Comparison of ENCODE assay signal across 1 cellular context in the genomic region with DNA sequence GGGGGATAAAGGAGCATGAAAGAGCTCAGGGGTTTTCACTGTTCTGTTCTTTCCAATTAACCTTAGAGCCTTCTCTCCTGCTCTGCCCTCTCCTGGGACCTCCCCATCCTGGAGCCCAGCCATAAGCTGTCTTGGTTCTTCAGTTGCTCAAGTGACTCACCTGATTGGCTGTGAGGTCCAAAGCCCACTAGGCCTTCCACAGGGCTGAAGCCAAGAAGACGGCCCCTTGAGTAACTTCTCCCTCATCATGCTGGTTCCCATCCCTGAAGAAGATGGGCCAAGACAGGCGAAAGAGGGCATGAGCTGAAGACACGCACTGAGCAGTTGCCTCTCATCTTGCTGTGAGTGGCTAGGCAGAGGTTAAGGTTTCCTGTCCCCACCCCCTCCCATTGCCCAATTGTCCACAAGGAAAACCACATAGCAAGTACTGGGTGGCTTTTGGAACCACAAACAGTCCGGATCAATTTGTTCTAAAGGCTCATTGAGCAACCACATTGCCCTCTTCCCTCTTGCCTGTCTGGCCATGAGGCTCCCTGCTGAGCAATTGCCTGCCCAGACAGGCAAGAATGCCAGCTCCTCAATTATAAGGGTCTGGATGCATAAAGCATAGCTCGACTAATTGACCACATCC.
A peak's percentile ranks its signal among the peaks of the same experiment; 100 is the strongest.
TF ChIP-seq lines count a peak whose summit lies in the region.

No MANE protein-coding gene starts in this region.

TF ChIP-seq in HepG2, 621 proteins besides CTCF, POLR2A, EP300 and RAD21 (continued from another document and continues in another):
- peak; percentile 85; the same call in 1 of the 2 replicates for TF ChIP-seq ZNF512B (CRISPR knock-in tag; IDR thresholded peaks at IDR 0.05; ENCODE audit: borderline replicate concordance)
- no peak for TF ChIP-seq CAMTA2 (CRISPR knock-in tag; IDR thresholded peaks at IDR 0.05; ENCODE audit: borderline replicate concordance)
- peak; percentile 76 for TF ChIP-seq BORCS8-MEF2B (CRISPR knock-in tag; IDR thresholded peaks at IDR 0.05)
- TF ChIP-seq ZNF558 (CRISPR knock-in tag; IDR thresholded peaks at IDR 0.05; ENCODE audit: borderline replicate concordance): no peak
- TF ChIP-seq FOSL2 (CRISPR knock-in tag; IDR thresholded peaks at IDR 0.05): peak; percentile 82
- TF ChIP-seq ZNF644 (CRISPR knock-in tag; IDR thresholded peaks at IDR 0.05; ENCODE audit: low read depth): peak; percentile 85
- no peak for TF ChIP-seq ZNF232 (CRISPR knock-in tag; IDR thresholded peaks at IDR 0.05; ENCODE audit: borderline replicate concordance)
- TF ChIP-seq, protein P1, sequence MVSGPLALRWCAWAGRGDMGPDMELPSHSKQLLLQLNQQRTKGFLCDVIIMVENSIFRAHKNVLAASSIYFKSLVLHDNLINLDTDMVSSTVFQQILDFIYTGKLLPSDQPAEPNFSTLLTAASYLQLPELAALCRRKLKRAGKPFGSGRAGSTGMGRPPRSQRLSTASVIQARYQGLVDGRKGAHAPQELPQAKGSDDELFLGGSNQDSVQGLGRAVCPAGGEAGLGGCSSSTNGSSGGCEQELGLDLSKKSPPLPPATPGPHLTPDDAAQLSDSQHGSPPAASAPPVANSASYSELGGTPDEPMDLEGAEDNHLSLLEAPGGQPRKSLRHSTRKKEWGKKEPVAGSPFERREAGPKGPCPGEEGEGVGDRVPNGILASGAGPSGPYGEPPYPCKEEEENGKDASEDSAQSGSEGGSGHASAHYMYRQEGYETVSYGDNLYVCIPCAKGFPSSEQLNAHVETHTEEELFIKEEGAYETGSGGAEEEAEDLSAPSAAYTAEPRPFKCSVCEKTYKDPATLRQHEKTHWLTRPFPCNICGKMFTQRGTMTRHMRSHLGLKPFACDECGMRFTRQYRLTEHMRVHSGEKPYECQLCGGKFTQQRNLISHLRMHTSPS (CRISPR knock-in tag; IDR thresholded peaks at IDR 0.05; ENCODE audit: low read depth): peak; percentile 86
- 0 out of 2 replicates have a peak, but pooled peaks have one; percentile 60 for TF ChIP-seq ZNF772 (CRISPR knock-in tag; IDR thresholded peaks at IDR 0.05)
- peak; percentile 92 for TF ChIP-seq ZNF784 (CRISPR knock-in tag; IDR thresholded peaks at IDR 0.05; ENCODE audit: borderline replicate concordance)
- TF ChIP-seq POLR2AphosphoS2 (IDR thresholded peaks at IDR 0.05; ENCODE audit: low read depth, low read length): no peak
- peak; percentile 61; the same call in 1 of the 2 replicates for TF ChIP-seq SIX1 (CRISPR knock-in tag; IDR thresholded peaks at IDR 0.05; ENCODE audit: borderline replicate concordance)
- TF ChIP-seq ISL2 (CRISPR knock-in tag; IDR thresholded peaks at IDR 0.05): peak; percentile 85
- peak; percentile 73; the same call in 1 of the 2 replicates for TF ChIP-seq KDM5B (CRISPR knock-in tag; IDR thresholded peaks at IDR 0.05; ENCODE audit: borderline replicate concordance)
- peak; percentile 63; the same call in 1 of the 2 replicates for TF ChIP-seq KDM2A (CRISPR knock-in tag; IDR thresholded peaks at IDR 0.05; ENCODE audit: borderline replicate concordance, low read depth)
- TF ChIP-seq NR2F6 (IDR thresholded peaks at IDR 0.05): peak; percentile 91
- peak; percentile 67 for TF ChIP-seq NR2F6 (CRISPR knock-in tag; IDR thresholded peaks at IDR 0.05)
- TF ChIP-seq ZNF766 (CRISPR knock-in tag; IDR thresholded peaks at IDR 0.05; ENCODE audit: borderline replicate concordance): peak; percentile 54
- TF ChIP-seq THYN1 (CRISPR knock-in tag; IDR thresholded peaks at IDR 0.05; ENCODE audit: borderline replicate concordance, low read depth): no peak
- no peak for TF ChIP-seq ZBTB3 (CRISPR knock-in tag; IDR thresholded peaks at IDR 0.05; ENCODE audit: borderline replicate concordance, low read depth)
- TF ChIP-seq KMT2B (CRISPR knock-in tag; IDR thresholded peaks at IDR 0.05): no peak
- TF ChIP-seq, protein P2, sequence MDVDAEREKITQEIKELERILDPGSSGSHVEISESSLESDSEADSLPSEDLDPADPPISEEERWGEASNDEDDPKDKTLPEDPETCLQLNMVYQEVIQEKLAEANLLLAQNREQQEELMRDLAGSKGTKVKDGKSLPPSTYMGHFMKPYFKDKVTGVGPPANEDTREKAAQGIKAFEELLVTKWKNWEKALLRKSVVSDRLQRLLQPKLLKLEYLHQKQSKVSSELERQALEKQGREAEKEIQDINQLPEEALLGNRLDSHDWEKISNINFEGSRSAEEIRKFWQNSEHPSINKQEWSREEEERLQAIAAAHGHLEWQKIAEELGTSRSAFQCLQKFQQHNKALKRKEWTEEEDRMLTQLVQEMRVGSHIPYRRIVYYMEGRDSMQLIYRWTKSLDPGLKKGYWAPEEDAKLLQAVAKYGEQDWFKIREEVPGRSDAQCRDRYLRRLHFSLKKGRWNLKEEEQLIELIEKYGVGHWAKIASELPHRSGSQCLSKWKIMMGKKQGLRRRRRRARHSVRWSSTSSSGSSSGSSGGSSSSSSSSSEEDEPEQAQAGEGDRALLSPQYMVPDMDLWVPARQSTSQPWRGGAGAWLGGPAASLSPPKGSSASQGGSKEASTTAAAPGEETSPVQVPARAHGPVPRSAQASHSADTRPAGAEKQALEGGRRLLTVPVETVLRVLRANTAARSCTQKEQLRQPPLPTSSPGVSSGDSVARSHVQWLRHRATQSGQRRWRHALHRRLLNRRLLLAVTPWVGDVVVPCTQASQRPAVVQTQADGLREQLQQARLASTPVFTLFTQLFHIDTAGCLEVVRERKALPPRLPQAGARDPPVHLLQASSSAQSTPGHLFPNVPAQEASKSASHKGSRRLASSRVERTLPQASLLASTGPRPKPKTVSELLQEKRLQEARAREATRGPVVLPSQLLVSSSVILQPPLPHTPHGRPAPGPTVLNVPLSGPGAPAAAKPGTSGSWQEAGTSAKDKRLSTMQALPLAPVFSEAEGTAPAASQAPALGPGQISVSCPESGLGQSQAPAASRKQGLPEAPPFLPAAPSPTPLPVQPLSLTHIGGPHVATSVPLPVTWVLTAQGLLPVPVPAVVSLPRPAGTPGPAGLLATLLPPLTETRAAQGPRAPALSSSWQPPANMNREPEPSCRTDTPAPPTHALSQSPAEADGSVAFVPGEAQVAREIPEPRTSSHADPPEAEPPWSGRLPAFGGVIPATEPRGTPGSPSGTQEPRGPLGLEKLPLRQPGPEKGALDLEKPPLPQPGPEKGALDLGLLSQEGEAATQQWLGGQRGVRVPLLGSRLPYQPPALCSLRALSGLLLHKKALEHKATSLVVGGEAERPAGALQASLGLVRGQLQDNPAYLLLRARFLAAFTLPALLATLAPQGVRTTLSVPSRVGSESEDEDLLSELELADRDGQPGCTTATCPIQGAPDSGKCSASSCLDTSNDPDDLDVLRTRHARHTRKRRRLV (CRISPR knock-in tag; IDR thresholded peaks at IDR 0.05): no peak
- peak; percentile 81; the same call in 1 of the 2 replicates for TF ChIP-seq ZNF101 (CRISPR knock-in tag; IDR thresholded peaks at IDR 0.05; ENCODE audit: borderline replicate concordance, low read depth)
- no peak for TF ChIP-seq ZFP62 (CRISPR knock-in tag; IDR thresholded peaks at IDR 0.05)
- TF ChIP-seq TAF1 (CRISPR knock-in tag; IDR thresholded peaks at IDR 0.05): peak; percentile 90
- TF ChIP-seq, protein P3, sequence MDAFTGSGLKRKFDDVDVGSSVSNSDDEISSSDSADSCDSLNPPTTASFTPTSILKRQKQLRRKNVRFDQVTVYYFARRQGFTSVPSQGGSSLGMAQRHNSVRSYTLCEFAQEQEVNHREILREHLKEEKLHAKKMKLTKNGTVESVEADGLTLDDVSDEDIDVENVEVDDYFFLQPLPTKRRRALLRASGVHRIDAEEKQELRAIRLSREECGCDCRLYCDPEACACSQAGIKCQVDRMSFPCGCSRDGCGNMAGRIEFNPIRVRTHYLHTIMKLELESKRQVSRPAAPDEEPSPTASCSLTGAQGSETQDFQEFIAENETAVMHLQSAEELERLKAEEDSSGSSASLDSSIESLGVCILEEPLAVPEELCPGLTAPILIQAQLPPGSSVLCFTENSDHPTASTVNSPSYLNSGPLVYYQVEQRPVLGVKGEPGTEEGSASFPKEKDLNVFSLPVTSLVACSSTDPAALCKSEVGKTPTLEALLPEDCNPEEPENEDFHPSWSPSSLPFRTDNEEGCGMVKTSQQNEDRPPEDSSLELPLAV (CRISPR knock-in tag; conservative IDR thresholded peaks at IDR 0.05; ENCODE audit: low read depth): no peak
- TF ChIP-seq ZNF382 (CRISPR knock-in tag; IDR thresholded peaks at IDR 0.05; ENCODE audit: borderline replicate concordance): no peak
- TF ChIP-seq PLRG1 (conservative IDR thresholded peaks at IDR 0.05): no peak
- TF ChIP-seq ZNF639 (CRISPR knock-in tag; conservative IDR thresholded peaks at IDR 0.05): peak; percentile 42; the same call in 1 of the 2 replicates
- TF ChIP-seq, protein P4, sequence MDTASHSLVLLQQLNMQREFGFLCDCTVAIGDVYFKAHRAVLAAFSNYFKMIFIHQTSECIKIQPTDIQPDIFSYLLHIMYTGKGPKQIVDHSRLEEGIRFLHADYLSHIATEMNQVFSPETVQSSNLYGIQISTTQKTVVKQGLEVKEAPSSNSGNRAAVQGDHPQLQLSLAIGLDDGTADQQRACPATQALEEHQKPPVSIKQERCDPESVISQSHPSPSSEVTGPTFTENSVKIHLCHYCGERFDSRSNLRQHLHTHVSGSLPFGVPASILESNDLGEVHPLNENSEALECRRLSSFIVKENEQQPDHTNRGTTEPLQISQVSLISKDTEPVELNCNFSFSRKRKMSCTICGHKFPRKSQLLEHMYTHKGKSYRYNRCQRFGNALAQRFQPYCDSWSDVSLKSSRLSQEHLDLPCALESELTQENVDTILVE (CRISPR knock-in tag; IDR thresholded peaks at IDR 0.05): no peak; the same call in 1 of the 2 replicates
- TF ChIP-seq, protein P5, sequence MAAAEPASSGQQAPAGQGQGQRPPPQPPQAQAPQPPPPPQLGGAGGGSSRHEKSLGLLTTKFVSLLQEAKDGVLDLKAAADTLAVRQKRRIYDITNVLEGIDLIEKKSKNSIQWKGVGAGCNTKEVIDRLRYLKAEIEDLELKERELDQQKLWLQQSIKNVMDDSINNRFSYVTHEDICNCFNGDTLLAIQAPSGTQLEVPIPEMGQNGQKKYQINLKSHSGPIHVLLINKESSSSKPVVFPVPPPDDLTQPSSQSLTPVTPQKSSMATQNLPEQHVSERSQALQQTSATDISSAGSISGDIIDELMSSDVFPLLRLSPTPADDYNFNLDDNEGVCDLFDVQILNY (CRISPR knock-in tag; conservative IDR thresholded peaks at IDR 0.05): no peak
- TF ChIP-seq ZNF296 (CRISPR knock-in tag; conservative IDR thresholded peaks at IDR 0.05): no peak
- TF ChIP-seq SAFB2 (CRISPR knock-in tag; IDR thresholded peaks at IDR 0.05; ENCODE audit: borderline replicate concordance, low read depth): peak; percentile 43; the same call in 1 of the 2 replicates
- TF ChIP-seq ZSCAN21 (CRISPR knock-in tag; IDR thresholded peaks at IDR 0.05; ENCODE audit: borderline replicate concordance): peak; percentile 86
- peak; percentile 73; the same call in 1 of the 2 replicates for TF ChIP-seq ZBTB37 (CRISPR knock-in tag; IDR thresholded peaks at IDR 0.05)
- TF ChIP-seq, protein P6, sequence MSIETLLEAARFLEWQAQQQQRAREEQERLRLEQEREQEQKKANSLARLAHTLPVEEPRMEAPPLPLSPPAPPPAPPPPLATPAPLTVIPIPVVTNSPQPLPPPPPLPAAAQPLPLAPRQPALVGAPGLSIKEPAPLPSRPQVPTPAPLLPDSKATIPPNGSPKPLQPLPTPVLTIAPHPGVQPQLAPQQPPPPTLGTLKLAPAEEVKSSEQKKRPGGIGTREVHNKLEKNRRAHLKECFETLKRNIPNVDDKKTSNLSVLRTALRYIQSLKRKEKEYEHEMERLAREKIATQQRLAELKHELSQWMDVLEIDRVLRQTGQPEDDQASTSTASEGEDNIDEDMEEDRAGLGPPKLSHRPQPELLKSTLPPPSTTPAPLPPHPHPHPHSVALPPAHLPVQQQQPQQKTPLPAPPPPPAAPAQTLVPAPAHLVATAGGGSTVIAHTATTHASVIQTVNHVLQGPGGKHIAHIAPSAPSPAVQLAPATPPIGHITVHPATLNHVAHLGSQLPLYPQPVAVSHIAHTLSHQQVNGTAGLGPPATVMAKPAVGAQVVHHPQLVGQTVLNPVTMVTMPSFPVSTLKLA (IDR thresholded peaks at IDR 0.05): no peak
- TF ChIP-seq DNMT3B (CRISPR knock-in tag; conservative IDR thresholded peaks at IDR 0.05): no peak
